Comparison of ENCODE assay signal across 1 cellular context in the genomic region with DNA sequence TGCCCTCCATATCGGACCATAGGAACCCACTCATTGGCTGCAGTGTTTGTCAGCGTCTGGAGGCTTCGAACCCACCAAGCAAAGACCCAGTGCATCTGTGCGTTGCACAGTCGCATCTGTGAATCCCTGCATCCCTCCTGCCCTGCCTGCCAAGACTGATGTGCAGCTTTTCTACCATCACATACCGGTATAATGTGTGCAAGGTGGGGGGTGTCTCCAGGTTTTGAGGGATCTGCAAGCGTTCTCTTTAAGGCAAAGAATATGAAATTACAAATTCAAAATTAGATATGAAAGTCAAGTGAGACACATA.
TF ChIP-seq lines count a peak whose summit lies in the region.

No MANE protein-coding gene starts in this region.

TF ChIP-seq in SK-N-SH, 30 proteins besides CTCF, POLR2A, EP300 and RAD21:
- TF ChIP-seq, protein P1, sequence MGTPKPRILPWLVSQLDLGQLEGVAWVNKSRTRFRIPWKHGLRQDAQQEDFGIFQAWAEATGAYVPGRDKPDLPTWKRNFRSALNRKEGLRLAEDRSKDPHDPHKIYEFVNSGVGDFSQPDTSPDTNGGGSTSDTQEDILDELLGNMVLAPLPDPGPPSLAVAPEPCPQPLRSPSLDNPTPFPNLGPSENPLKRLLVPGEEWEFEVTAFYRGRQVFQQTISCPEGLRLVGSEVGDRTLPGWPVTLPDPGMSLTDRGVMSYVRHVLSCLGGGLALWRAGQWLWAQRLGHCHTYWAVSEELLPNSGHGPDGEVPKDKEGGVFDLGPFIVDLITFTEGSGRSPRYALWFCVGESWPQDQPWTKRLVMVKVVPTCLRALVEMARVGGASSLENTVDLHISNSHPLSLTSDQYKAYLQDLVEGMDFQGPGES (IDR thresholded peaks at IDR 0.05; ENCODE audit: low read depth, low read length): no peak
- TF ChIP-seq TAF1 (IDR thresholded peaks at IDR 0.05; ENCODE audit: borderline replicate concordance, low read depth, low read length): no peak
- TF ChIP-seq, protein P2, sequence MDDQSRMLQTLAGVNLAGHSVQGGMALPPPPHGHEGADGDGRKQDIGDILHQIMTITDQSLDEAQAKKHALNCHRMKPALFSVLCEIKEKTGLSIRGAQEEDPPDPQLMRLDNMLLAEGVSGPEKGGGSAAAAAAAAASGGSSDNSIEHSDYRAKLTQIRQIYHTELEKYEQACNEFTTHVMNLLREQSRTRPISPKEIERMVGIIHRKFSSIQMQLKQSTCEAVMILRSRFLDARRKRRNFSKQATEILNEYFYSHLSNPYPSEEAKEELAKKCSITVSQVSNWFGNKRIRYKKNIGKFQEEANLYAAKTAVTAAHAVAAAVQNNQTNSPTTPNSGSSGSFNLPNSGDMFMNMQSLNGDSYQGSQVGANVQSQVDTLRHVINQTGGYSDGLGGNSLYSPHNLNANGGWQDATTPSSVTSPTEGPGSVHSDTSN (IDR thresholded peaks at IDR 0.05): peak; percentile 71
- TF ChIP-seq EZH2phosphoT487 (IDR thresholded peaks at IDR 0.05; ENCODE audit: borderline replicate concordance, low read depth): no peak
- no peak for TF ChIP-seq ELF1 (IDR thresholded peaks at IDR 0.05)
TF ChIP-seq in SK-N-SH: peak in this region for 1.
